Comparison of ENCODE assay signal across 5 cellular contexts in genomic region chr19:13166151-13166550, GRCh38. TPM values are rescaled to one million over a fixed set of nuclear protein-coding genes. Genes with fewer than 3 reads are reported as not detected.
DNase-seq lines count a peak whose midpoint lies in the region; ATAC-seq and TF ChIP-seq lines count a peak whose summit lies in the region.
"Not testable (repeated sequence)": the region's sequence is repeated elsewhere in the genome, so short reads cannot be mapped to it uniquely, and the experiment has no call there.

No MANE protein-coding gene starts in this region.

- not testable (repeated sequence) for DNase-seq in HL-60 (ENCODE audit: low read depth in 1 of 2, low spot score in 1 of 2); activated CD4-positive, alpha-beta T cell treated with anti-CD3 and anti-CD28 coated beads for 36 hours; colonic mucosa; lower lobe of right lung; sigmoid colon

- TF ChIP-seq POLR2A in sigmoid colon (IDR thresholded peaks at IDR 0.05), result not testable (repeated sequence)

- not testable (repeated sequence) for H3K9me3 Mint-ChIP-seq in activated CD4-positive, alpha-beta T cell treated with anti-CD3 and anti-CD28 coated beads for 36 hours (ENCODE audit: low read depth)

- H3K27ac ChIP-seq in HL-60 (replicated peaks) (peak overlapping the region; percentile 80; the same call in 1 of the 2 replicates), colonic mucosa (peak overlapping the region; percentile 99), lower lobe of right lung (peak overlapping the region; percentile 88), sigmoid colon (peak overlapping the region in 3 of 4 donors; percentile 87 to 94 (median 94))

- POLR2A ChIA-PET in activated CD4-positive, alpha-beta T cell treated with anti-CD3 and anti-CD28 coated beads for 36 hours (lab: Charles Lee), result interaction anchor here (0.7 to 2.5 kb wide), 2 partner anchors 11 to 17 kb away, joined by 8 to 14 read pairs; no protein-coding TSS in a partner anchor

- not testable (repeated sequence) for H3K4me3 ChIP-seq in HL-60 (replicated peaks; ENCODE audit: insufficient read depth, low read length); colonic mucosa; lower lobe of right lung; sigmoid colon

- peaks cover 79% of the 10 kb centered on the region for H3K4me1 Mint-ChIP-seq in activated CD4-positive, alpha-beta T cell treated with anti-CD3 and anti-CD28 coated beads for 36 hours

- H3K4me1 ChIP-seq in colonic mucosa, result peaks cover 36% of the 10 kb centered on the region
- H3K4me1 ChIP-seq in lower lobe of right lung, result peaks cover 75% of the 10 kb centered on the region
- peaks cover 0 to 47% (median 37%) of the 10 kb centered on the region in 4 donors for H3K4me1 ChIP-seq in sigmoid colon

- not testable (repeated sequence) for H3K27me3 Mint-ChIP-seq in activated CD4-positive, alpha-beta T cell treated with anti-CD3 and anti-CD28 coated beads for 36 hours

- not testable (repeated sequence) for TF ChIP-seq CTCF in HL-60 (IDR thresholded peaks at IDR 0.05; ENCODE audit: insufficient read depth, low read length); colonic mucosa (IDR thresholded peaks at IDR 0.05); lower lobe of right lung (IDR thresholded peaks at IDR 0.05); sigmoid colon (IDR thresholded peaks at IDR 0.05)

- H3K9me3 ChIP-seq in colonic mucosa, lower lobe of right lung, sigmoid colon: not testable (repeated sequence)

- not testable (repeated sequence) for H3K9ac ChIP-seq in colonic mucosa (ENCODE audit: low read depth in 2 of 2, low read length in 2 of 2)

- not testable (repeated sequence) for TF ChIP-seq EP300 in sigmoid colon (IDR thresholded peaks at IDR 0.05)

- H3K36me3 Mint-ChIP-seq in activated CD4-positive, alpha-beta T cell treated with anti-CD3 and anti-CD28 coated beads for 36 hours (ENCODE audit: low read depth), result not testable (repeated sequence)

- 93 to 96% methylated on average over 3 of the region's 3 CpGs for WGBS in sigmoid colon, 2 donors

- intact Hi-C loops in activated CD4-positive, alpha-beta T cell treated with anti-CD3 and anti-CD28 coated beads for 36 hours (cut with DNase I, micrococcal nuclease), result loop anchor here in 1 of 2 experiments (5.0 kb wide), 1 partner anchor 1201 kb away; no protein-coding TSS in a partner anchor
- intact Hi-C loops in colonic mucosa (cut with DNase I); lower lobe of right lung (cut with DNase I): not testable (repeated sequence)
- intact Hi-C loops in sigmoid colon (cut with DNase I), result loop anchor here (5.0 kb wide), 1 partner anchor 41 kb away; no protein-coding TSS in a partner anchor

- H3K4me3 Mint-ChIP-seq in activated CD4-positive, alpha-beta T cell treated with anti-CD3 and anti-CD28 coated beads for 36 hours, result not testable (repeated sequence)

- not testable (repeated sequence) for H3K27me3 ChIP-seq in HL-60 (ENCODE audit: insufficient read depth, poor library complexity, severe bottlenecking); colonic mucosa; lower lobe of right lung (ENCODE audit: low read depth); sigmoid colon

- peak overlapping the region; percentile 58 for H3K27ac Mint-ChIP-seq in activated CD4-positive, alpha-beta T cell treated with anti-CD3 and anti-CD28 coated beads for 36 hours

- CTCF ChIA-PET in activated CD4-positive, alpha-beta T cell treated with anti-CD3 and anti-CD28 coated beads for 36 hours (lab: Charles Lee), result interaction anchor here (0.7 to 2.7 kb wide), 4 partner anchors 10 to 44 kb away, joined by 3 to 11 read pairs (median 4); no protein-coding TSS in a partner anchor

- H3K36me3 ChIP-seq in colonic mucosa, lower lobe of right lung, sigmoid colon: not testable (repeated sequence)

- ATAC-seq in activated CD4-positive, alpha-beta T cell treated with anti-CD3 and anti-CD28 coated beads for 36 hours; lower lobe of right lung: not testable (repeated sequence)

RNA-seq across cellular contexts. Expression of gene IER2, which starts 15.9 kb away (rescaled TPM):
- total RNA-seq in activated CD4-positive, alpha-beta T cell treated with anti-CD3 and anti-CD28 coated beads for 36 hours, result 100 to 1,000 TPM; 109 to 118 TPM
- 100 to 1,000 TPM in 1 of 2 donors, 10 to 100 TPM in 1; 83.4 to 116 TPM for total RNA-seq in colonic mucosa
- total RNA-seq in lower lobe of right lung, result 80.2 TPM
- 100 to 1,000 TPM in 2 of 4 donors, 10 to 100 TPM in 2; 30.3 to 215 (median 85.6) TPM for total RNA-seq in sigmoid colon
- polyA plus RNA-seq in sigmoid colon, result 100 to 1,000 TPM in 2 of 3 donors, 10 to 100 TPM in 1; 62.9 to 163 (median 138) TPM

RNA-seq across cellular contexts. Expression of gene STX10, which starts 16.0 kb away (rescaled TPM):
- total RNA-seq in activated CD4-positive, alpha-beta T cell treated with anti-CD3 and anti-CD28 coated beads for 36 hours, result 10 to 100 TPM; 64.8 to 71.4 TPM
- total RNA-seq in colonic mucosa (10 to 100 TPM; 51.0 to 78.2 TPM), lower lobe of right lung (82.7 TPM), sigmoid colon (10 to 100 TPM; 65.3 to 87.0 (median 76.8) TPM)
- polyA plus RNA-seq in sigmoid colon, result 100 to 1,000 TPM in 1 of 3 donors, 10 to 100 TPM in 2; 63.1 to 127 (median 64.0) TPM

RNA-seq across cellular contexts. Expression of gene NACC1, which starts 48.1 kb away (rescaled TPM):
- 10 to 100 TPM; 77.5 to 84.5 TPM for total RNA-seq in activated CD4-positive, alpha-beta T cell treated with anti-CD3 and anti-CD28 coated beads for 36 hours
- total RNA-seq in colonic mucosa, result 100 to 1,000 TPM in 1 of 2 donors, 10 to 100 TPM in 1; 56.7 to 119 TPM
- total RNA-seq in lower lobe of right lung, result 35.2 TPM
- total RNA-seq in sigmoid colon, result 10 to 100 TPM in 3 of 4 donors, 1 to 10 TPM in 1; 8.1 to 20.5 (median 17.3) TPM
- 10 to 100 TPM; 15.0 to 67.2 (median 26.4) TPM for polyA plus RNA-seq in sigmoid colon

RNA-seq across cellular contexts. Expression of gene TRMT1, which starts 49.6 kb away (rescaled TPM):
- 10 to 100 TPM; 73.0 to 96.1 TPM for total RNA-seq in activated CD4-positive, alpha-beta T cell treated with anti-CD3 and anti-CD28 coated beads for 36 hours
- 10 to 100 TPM; 17.5 to 40.1 TPM for total RNA-seq in colonic mucosa
- total RNA-seq in lower lobe of right lung, result 29.3 TPM
- 10 to 100 TPM; 17.4 to 25.8 (median 21.9) TPM for total RNA-seq in sigmoid colon
- 10 to 100 TPM in 2 of 3 donors, 1 to 10 TPM in 1; 6.7 to 48.6 (median 10.2) TPM for polyA plus RNA-seq in sigmoid colon
